In the genomic region with DNA sequence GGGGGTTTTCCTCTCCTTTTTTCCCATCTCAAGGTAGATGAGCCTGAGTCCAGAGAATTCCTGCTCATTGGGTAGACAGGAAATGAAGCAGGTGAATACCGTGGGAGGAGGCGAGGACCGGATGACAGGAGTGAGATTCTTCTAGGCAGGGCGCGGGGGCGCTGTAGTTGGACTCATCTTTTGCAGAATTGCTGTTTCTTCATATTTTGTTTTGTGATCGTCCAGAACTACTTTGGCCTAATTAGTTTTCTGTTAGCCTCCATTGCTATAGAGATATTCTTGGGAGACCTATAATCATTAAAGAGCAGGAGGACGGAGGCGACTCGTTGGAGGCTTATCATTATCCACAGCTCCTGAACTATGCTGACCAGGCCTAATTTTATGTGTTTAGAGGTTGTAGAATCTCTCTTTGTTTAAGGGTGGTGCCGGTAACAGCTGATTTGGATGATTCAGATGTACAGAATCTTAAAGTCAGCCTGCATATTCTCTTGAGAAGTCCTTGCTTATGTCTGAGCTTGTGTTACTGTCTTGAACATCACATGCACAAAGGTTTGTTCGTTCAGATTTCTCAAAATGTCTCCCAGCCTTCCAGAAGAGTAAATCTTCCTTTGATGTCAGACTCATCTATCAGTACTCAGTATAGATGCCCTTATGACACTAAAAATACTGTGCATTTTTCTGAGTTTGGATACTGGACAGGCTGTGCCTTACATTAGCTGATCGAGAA, we compare ENCODE assay signal across 1 cellular context.
TF ChIP-seq lines count a peak whose summit lies in the region.

No MANE protein-coding gene starts in this region.

TF ChIP-seq in HepG2, 621 proteins besides CTCF, POLR2A, EP300 and RAD21 (continued from another document):
- TF ChIP-seq, protein P1, sequence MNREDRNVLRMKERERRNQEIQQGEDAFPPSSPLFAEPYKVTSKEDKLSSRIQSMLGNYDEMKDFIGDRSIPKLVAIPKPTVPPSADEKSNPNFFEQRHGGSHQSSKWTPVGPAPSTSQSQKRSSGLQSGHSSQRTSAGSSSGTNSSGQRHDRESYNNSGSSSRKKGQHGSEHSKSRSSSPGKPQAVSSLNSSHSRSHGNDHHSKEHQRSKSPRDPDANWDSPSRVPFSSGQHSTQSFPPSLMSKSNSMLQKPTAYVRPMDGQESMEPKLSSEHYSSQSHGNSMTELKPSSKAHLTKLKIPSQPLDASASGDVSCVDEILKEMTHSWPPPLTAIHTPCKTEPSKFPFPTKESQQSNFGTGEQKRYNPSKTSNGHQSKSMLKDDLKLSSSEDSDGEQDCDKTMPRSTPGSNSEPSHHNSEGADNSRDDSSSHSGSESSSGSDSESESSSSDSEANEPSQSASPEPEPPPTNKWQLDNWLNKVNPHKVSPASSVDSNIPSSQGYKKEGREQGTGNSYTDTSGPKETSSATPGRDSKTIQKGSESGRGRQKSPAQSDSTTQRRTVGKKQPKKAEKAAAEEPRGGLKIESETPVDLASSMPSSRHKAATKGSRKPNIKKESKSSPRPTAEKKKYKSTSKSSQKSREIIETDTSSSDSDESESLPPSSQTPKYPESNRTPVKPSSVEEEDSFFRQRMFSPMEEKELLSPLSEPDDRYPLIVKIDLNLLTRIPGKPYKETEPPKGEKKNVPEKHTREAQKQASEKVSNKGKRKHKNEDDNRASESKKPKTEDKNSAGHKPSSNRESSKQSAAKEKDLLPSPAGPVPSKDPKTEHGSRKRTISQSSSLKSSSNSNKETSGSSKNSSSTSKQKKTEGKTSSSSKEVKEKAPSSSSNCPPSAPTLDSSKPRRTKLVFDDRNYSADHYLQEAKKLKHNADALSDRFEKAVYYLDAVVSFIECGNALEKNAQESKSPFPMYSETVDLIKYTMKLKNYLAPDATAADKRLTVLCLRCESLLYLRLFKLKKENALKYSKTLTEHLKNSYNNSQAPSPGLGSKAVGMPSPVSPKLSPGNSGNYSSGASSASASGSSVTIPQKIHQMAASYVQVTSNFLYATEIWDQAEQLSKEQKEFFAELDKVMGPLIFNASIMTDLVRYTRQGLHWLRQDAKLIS (CRISPR knock-in tag; IDR thresholded peaks at IDR 0.05) = no peak
- TF ChIP-seq XRCC5 (optimal IDR thresholded peaks at IDR 0.05; ENCODE audit: low read length) = peak; percentile 47
- TF ChIP-seq, protein P2, sequence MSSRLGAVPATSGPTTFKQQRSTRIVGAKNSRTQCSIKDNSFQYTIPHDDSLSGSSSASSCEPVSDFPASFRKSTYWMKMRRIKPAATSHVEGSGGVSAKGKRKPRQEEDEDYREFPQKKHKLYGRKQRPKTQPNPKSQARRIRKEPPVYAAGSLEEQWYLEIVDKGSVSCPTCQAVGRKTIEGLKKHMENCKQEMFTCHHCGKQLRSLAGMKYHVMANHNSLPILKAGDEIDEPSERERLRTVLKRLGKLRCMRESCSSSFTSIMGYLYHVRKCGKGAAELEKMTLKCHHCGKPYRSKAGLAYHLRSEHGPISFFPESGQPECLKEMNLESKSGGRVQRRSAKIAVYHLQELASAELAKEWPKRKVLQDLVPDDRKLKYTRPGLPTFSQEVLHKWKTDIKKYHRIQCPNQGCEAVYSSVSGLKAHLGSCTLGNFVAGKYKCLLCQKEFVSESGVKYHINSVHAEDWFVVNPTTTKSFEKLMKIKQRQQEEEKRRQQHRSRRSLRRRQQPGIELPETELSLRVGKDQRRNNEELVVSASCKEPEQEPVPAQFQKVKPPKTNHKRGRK (CRISPR knock-in tag; IDR thresholded peaks at IDR 0.05) = no peak
- TF ChIP-seq SNAI1 (CRISPR knock-in tag; IDR thresholded peaks at IDR 0.05; ENCODE audit: borderline replicate concordance) = 0 out of 2 replicates have a peak, but pooled peaks have one; percentile 44
- 0 out of 2 replicates have a peak, but pooled peaks have one; percentile 47 for TF ChIP-seq IRF2 (CRISPR knock-in tag; IDR thresholded peaks at IDR 0.05)
- no peak for TF ChIP-seq AHR (CRISPR knock-in tag; IDR thresholded peaks at IDR 0.05)
- TF ChIP-seq MIER2 (CRISPR knock-in tag; IDR thresholded peaks at IDR 0.05) = peak; percentile 71
- TF ChIP-seq MXI1 (IDR thresholded peaks at IDR 0.05; ENCODE audit: borderline replicate concordance, low read depth, low read length) = peak; percentile 43; the same call in 1 of the 3 replicates
- TF ChIP-seq, protein P3, sequence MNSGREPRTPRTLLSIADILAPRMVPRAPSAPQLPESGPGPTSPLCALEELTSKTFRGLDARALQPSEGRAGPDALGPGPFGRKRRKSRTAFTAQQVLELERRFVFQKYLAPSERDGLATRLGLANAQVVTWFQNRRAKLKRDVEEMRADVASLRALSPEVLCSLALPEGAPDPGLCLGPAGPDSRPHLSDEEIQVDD (CRISPR knock-in tag; IDR thresholded peaks at IDR 0.05; ENCODE audit: borderline replicate concordance) = no peak
- TF ChIP-seq, protein P4, sequence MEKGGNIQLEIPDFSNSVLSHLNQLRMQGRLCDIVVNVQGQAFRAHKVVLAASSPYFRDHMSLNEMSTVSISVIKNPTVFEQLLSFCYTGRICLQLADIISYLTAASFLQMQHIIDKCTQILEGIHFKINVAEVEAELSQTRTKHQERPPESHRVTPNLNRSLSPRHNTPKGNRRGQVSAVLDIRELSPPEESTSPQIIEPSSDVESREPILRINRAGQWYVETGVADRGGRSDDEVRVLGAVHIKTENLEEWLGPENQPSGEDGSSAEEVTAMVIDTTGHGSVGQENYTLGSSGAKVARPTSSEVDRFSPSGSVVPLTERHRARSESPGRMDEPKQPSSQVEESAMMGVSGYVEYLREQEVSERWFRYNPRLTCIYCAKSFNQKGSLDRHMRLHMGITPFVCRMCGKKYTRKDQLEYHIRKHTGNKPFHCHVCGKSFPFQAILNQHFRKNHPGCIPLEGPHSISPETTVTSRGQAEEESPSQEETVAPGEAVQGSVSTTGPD (CRISPR knock-in tag; IDR thresholded peaks at IDR 0.05) = 0 out of 2 replicates have a peak, but pooled peaks have one; percentile 52
- TF ChIP-seq, protein P5, sequence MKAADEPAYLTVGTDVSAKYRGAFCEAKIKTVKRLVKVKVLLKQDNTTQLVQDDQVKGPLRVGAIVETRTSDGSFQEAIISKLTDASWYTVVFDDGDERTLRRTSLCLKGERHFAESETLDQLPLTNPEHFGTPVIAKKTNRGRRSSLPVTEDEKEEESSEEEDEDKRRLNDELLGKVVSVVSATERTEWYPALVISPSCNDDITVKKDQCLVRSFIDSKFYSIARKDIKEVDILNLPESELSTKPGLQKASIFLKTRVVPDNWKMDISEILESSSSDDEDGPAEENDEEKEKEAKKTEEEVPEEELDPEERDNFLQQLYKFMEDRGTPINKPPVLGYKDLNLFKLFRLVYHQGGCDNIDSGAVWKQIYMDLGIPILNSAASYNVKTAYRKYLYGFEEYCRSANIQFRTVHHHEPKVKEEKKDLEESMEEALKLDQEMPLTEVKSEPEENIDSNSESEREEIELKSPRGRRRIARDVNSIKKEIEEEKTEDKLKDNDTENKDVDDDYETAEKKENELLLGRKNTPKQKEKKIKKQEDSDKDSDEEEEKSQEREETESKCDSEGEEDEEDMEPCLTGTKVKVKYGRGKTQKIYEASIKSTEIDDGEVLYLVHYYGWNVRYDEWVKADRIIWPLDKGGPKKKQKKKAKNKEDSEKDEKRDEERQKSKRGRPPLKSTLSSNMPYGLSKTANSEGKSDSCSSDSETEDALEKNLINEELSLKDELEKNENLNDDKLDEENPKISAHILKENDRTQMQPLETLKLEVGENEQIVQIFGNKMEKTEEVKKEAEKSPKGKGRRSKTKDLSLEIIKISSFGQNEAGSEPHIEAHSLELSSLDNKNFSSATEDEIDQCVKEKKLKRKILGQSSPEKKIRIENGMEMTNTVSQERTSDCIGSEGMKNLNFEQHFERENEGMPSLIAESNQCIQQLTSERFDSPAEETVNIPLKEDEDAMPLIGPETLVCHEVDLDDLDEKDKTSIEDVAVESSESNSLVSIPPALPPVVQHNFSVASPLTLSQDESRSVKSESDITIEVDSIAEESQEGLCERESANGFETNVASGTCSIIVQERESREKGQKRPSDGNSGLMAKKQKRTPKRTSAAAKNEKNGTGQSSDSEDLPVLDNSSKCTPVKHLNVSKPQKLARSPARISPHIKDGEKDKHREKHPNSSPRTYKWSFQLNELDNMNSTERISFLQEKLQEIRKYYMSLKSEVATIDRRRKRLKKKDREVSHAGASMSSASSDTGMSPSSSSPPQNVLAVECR (CRISPR knock-in tag; IDR thresholded peaks at IDR 0.05; ENCODE audit: borderline replicate concordance) = peak; percentile 41; the same call in 1 of the 2 replicates
- no peak for TF ChIP-seq ZNF329 (CRISPR knock-in tag; IDR thresholded peaks at IDR 0.05; ENCODE audit: low read depth)
- no peak for TF ChIP-seq CBX5 (CRISPR knock-in tag; IDR thresholded peaks at IDR 0.05; ENCODE audit: borderline replicate concordance)
- no peak for TF ChIP-seq ZNF616 (CRISPR knock-in tag; IDR thresholded peaks at IDR 0.05; ENCODE audit: low read depth)
- TF ChIP-seq, protein P6, sequence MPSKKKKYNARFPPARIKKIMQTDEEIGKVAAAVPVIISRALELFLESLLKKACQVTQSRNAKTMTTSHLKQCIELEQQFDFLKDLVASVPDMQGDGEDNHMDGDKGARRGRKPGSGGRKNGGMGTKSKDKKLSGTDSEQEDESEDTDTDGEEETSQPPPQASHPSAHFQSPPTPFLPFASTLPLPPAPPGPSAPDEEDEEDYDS (CRISPR knock-in tag; IDR thresholded peaks at IDR 0.05) = no peak
